ENCODE assay signal across 29 cellular contexts in genomic region chr22:48844096-48844675, GRCh38.
"Had no signal": no experiment of that assay in that cellular context is flagged by ENCODE, and none has a peak within 500 bp of the region (broad histone marks: within the 10 kb centered on the region; RNA-seq: fewer than 3 reads in every experiment).

No MANE protein-coding gene starts in this region.

- H3K9me3 Mint-ChIP-seq: activated CD4-positive, alpha-beta memory T cell treated with anti-CD3 and anti-CD28 coated beads for 36 hours; activated CD4-positive, alpha-beta T cell treated with anti-CD3 and anti-CD28 coated beads, Interleukin-2, amount 10 ng/mL, durations not matched to agents 24 days and 14 days; activated T-cell treated with anti-CD3 and anti-CD28 coated beads, Interleukin-2, amount 50 U/mL, for 4 hours had no signal

- H3K4me3 Mint-ChIP-seq: activated CD4-positive, alpha-beta memory T cell treated with anti-CD3 and anti-CD28 coated beads for 36 hours; activated CD4-positive, alpha-beta T cell treated with anti-CD3 and anti-CD28 coated beads for 36 hours; activated CD4-positive, alpha-beta T cell treated with anti-CD3 and anti-CD28 coated beads, Interleukin-2, amount 10 ng/mL, durations not matched to agents 24 days and 14 days; activated CD8-positive, alpha-beta memory T cell treated with anti-CD3 and anti-CD28 coated beads, Interleukin-2, amount 10 ng/mL, durations not matched to agents 7 days and 5 days; activated CD8-positive, alpha-beta T cell treated with anti-CD3 and anti-CD28 coated beads, Interleukin-2, amount 10 ng/mL, durations not matched to agents 7 days and 5 days; activated naive CD8-positive, alpha-beta T cell; activated T-cell treated with anti-CD3 and anti-CD28 coated beads, Interleukin-2, amount 50 U/mL, for 4 hours; activated T-helper 17 cell treated with anti-CD3 and anti-CD28 coated beads, Interleukin-2, amount 50 U/mL, for 72 hours; T-helper 17 cell had no signal

- H3K27me3 ChIP-seq: brain microvascular endothelial cell, colonic mucosa had no signal

- H3K4me3 ChIP-seq: colonic mucosa, esophagus squamous epithelium, gastroesophageal sphincter had no signal

- H3K36me3 ChIP-seq: brain microvascular endothelial cell, colonic mucosa, esophagus squamous epithelium, gastroesophageal sphincter had no signal

- H3K36me3 Mint-ChIP-seq: activated CD4-positive, alpha-beta memory T cell treated with anti-CD3 and anti-CD28 coated beads for 36 hours; activated CD8-positive, alpha-beta memory T cell treated with anti-CD3 and anti-CD28 coated beads, Interleukin-2, amount 10 ng/mL, durations not matched to agents 7 days and 5 days; activated naive CD8-positive, alpha-beta T cell had no signal

- H3K27ac ChIP-seq: brain microvascular endothelial cell, colonic mucosa, epithelial cell of prostate, esophagus squamous epithelium, gastroesophageal sphincter had no signal

- FAIRE-seq: astrocyte, bronchial epithelial cell, endometrium, endothelial cell of umbilical vein had no signal

- H3K4me1 ChIP-seq: colonic mucosa, esophagus squamous epithelium, gastroesophageal sphincter had no signal

- H3K27me3 Mint-ChIP-seq: activated CD4-positive, alpha-beta T cell treated with anti-CD3 and anti-CD28 coated beads, Interleukin-2, amount 10 ng/mL, durations not matched to agents 24 days and 14 days; activated CD8-positive, alpha-beta memory T cell treated with anti-CD3 and anti-CD28 coated beads, Interleukin-2, amount 10 ng/mL, durations not matched to agents 7 days and 5 days had no signal

- DNase-seq: activated CD4-positive, alpha-beta memory T cell treated with anti-CD3 and anti-CD28 coated beads for 36 hours; activated CD4-positive, alpha-beta T cell treated with anti-CD3 and anti-CD28 coated beads for 36 hours; activated CD4-positive, alpha-beta T cell treated with anti-CD3 and anti-CD28 coated beads, Interleukin-2, amount 10 ng/mL, durations not matched to agents 24 days and 14 days; activated CD4-positive, CD25-positive, alpha-beta regulatory T cell; activated CD4-positive, CD25-positive, alpha-beta regulatory T cell treated with anti-CD3 and anti-CD28 coated beads, Interleukin-2, amount 50 U/mL, for 72 hours; activated CD8-positive, alpha-beta memory T cell treated with anti-CD3 and anti-CD28 coated beads, Interleukin-2, amount 10 ng/mL, durations not matched to agents 7 days and 5 days; activated CD8-positive, alpha-beta memory T cell treated with anti-CD3 and anti-CD28 coated beads, Interleukin-2, amount 50 U/mL, for 4 hours; activated CD8-positive, alpha-beta T cell treated with anti-CD3 and anti-CD28 coated beads, Interleukin-2, amount 10 ng/mL, durations not matched to agents 7 days and 5 days; activated effector memory CD4-positive, alpha-beta T cell treated with Interleukin-2 at 50 U/mL for 16 hours; activated gamma-delta T cell treated with Interleukin-2 at 50 U/mL for 16 hours; activated naive CD4-positive, alpha-beta T cell treated with anti-CD3 and anti-CD28 coated beads, Interleukin-2, amount 50 U/mL, for 16 hours; activated naive CD4-positive, alpha-beta T cell treated with Interleukin-2 at 50 U/mL for 16 hours; activated T-cell treated with anti-CD3 and anti-CD28 coated beads, Interleukin-2, amount 50 U/mL, for 4 hours; amniotic stem cell; brain microvascular endothelial cell; colonic mucosa; effector CD8-positive, alpha-beta T cell; esophagus squamous epithelium; foreskin melanocyte; T-helper 1 cell; T-helper 17 cell had no signal

- ATAC-seq: activated CD4-positive, alpha-beta T cell treated with anti-CD3 and anti-CD28 coated beads for 36 hours; activated CD8-positive, alpha-beta memory T cell treated with anti-CD3 and anti-CD28 coated beads, Interleukin-2, amount 10 ng/mL, durations not matched to agents 7 days and 5 days; activated CD8-positive, alpha-beta T cell treated with anti-CD3 and anti-CD28 coated beads, Interleukin-2, amount 10 ng/mL, durations not matched to agents 7 days and 5 days; activated T-cell treated with anti-CD3 and anti-CD28 coated beads, Interleukin-2, amount 50 U/mL, for 4 hours; activated T-helper 17 cell treated with anti-CD3 and anti-CD28 coated beads, Interleukin-2, amount 50 U/mL, for 72 hours; gastroesophageal sphincter; T-helper 17 cell had no signal

- H3K4me1 Mint-ChIP-seq: activated CD4-positive, alpha-beta T cell treated with anti-CD3 and anti-CD28 coated beads for 36 hours; activated CD4-positive, alpha-beta T cell treated with anti-CD3 and anti-CD28 coated beads, Interleukin-2, amount 10 ng/mL, durations not matched to agents 24 days and 14 days; activated CD8-positive, alpha-beta memory T cell treated with anti-CD3 and anti-CD28 coated beads, Interleukin-2, amount 10 ng/mL, durations not matched to agents 7 days and 5 days; activated T-helper 17 cell treated with anti-CD3 and anti-CD28 coated beads, Interleukin-2, amount 50 U/mL, for 72 hours; T-helper 17 cell had no signal

- H3K27ac Mint-ChIP-seq: activated CD4-positive, alpha-beta memory T cell treated with anti-CD3 and anti-CD28 coated beads for 36 hours; activated CD4-positive, alpha-beta T cell treated with anti-CD3 and anti-CD28 coated beads for 36 hours; activated CD4-positive, alpha-beta T cell treated with anti-CD3 and anti-CD28 coated beads, Interleukin-2, amount 10 ng/mL, durations not matched to agents 24 days and 14 days; activated CD8-positive, alpha-beta memory T cell treated with anti-CD3 and anti-CD28 coated beads, Interleukin-2, amount 10 ng/mL, durations not matched to agents 7 days and 5 days; activated CD8-positive, alpha-beta T cell treated with anti-CD3 and anti-CD28 coated beads, Interleukin-2, amount 10 ng/mL, durations not matched to agents 7 days and 5 days; activated naive CD8-positive, alpha-beta T cell; activated T-helper 17 cell treated with anti-CD3 and anti-CD28 coated beads, Interleukin-2, amount 50 U/mL, for 72 hours; T-helper 17 cell had no signal

- H3K9me3 ChIP-seq: colonic mucosa, esophagus squamous epithelium, gastroesophageal sphincter had no signal
